ENCODE assay signal across 8 cellular contexts in the genomic region with DNA sequence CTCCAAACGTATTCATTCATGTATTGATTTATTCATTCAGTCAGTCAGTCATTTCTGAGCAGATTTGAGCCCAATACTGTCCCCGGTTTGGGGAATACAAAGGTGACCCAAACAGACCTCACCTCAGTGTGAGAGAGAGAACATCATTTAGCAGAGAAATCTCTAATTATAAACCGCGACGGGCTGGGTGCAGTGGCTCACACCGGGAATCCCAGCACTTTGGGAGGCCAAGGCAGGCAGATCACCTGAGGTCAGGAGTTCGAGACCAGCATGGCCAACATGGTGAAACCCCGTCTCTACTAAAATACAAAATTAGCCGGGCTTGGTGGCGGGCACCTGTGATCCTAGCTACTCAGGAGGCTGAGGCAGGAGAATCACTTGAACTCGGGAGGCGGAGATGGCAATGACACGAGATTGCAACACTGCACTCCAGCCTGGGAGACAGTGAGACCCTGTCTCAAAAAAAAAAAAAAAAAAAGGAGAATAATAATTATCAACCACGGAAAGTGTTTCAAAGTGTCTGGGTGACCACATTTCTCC. TPM values are rescaled to one million over a fixed set of nuclear protein-coding genes. Genes with fewer than 3 reads are reported as not detected.
DNase-seq lines count a peak whose midpoint lies in the region; ATAC-seq, FAIRE-seq and TF ChIP-seq lines count a peak whose summit lies in the region.
"Not testable (repeated sequence)": the region's sequence is repeated elsewhere in the genome, so short reads cannot be mapped to it uniquely, and the experiment has no call there.

No MANE protein-coding gene starts in this region.

- H3K4me2 ChIP-seq in DND-41 (ENCODE audit: insufficient read depth, low read length), result peak overlapping the region; percentile 90

- intact Hi-C loops in pancreas (cut with DNase I), result not testable (repeated sequence)

- 55 to 64% methylated on average over 13 to 14 of the region's 14 CpGs for WGBS in endodermal cell (ENCODE audit: insufficient coverage in 1 of 2, insufficient read length in 1 of 2), 2 experiments
- 35 to 41% methylated on average over 14 of the region's 14 CpGs for WGBS in pancreas, 2 donors
- 37 to 41% methylated on average over 14 of the region's 14 CpGs for WGBS in tibial nerve, 2 donors

- FAIRE-seq in pancreas (lab: Jason Lieb, UNC), result not testable (repeated sequence)

- H3K4me3 ChIP-seq in DND-41 (ENCODE audit: low read depth in 1 of 2, low read length in 2 of 2) (peak overlapping the region; percentile 63 to 74), RWPE2 (ENCODE audit: severe bottlenecking) (peak overlapping the region; percentile 54), endodermal cell (ENCODE audit: low read length) (peak overlapping the region; percentile 67), pancreas (peak overlapping the region in 3 of 4 donors; percentile 67 to 79 (median 75)), tibial nerve (peak overlapping the region; percentile 62 to 83 (median 66))

- not testable (repeated sequence) for H3K27me3 ChIP-seq in DND-41 (ENCODE audit: insufficient read depth, low read length, poor library complexity); RWPE2 (ENCODE audit: insufficient read depth, poor library complexity, severe bottlenecking); endodermal cell (ENCODE audit: control insufficient read depth, insufficient read depth, low read length, poor library complexity, severe bottlenecking); pancreas; tibial nerve

- H3K9me3 ChIP-seq in DND-41 (ENCODE audit: insufficient read depth, low read length, severe bottlenecking); RWPE2 (ENCODE audit: severe bottlenecking); endodermal cell (ENCODE audit: control insufficient read depth, low read length); pancreas; tibial nerve: not testable (repeated sequence)

- not testable (repeated sequence) for DNase-seq in DND-41; RWPE2 (ENCODE audit: low spot score); activated naive CD4-positive, alpha-beta T cell treated with anti-CD3 and anti-CD28 coated beads, Interleukin-2, amount 10 ng/mL, durations not matched to agents 7 days and 5 days; endodermal cell; immature natural killer cell; pancreas; tibial nerve (ENCODE audit: low spot score in 2 of 2)

- not testable (repeated sequence) for H3K79me2 ChIP-seq in DND-41 (ENCODE audit: insufficient read depth, low read length)

- H3K4me3 Mint-ChIP-seq in activated naive CD4-positive, alpha-beta T cell treated with anti-CD3 and anti-CD28 coated beads, Interleukin-2, amount 10 ng/mL, durations not matched to agents 7 days and 5 days, result peak overlapping the region; percentile 76
- H3K4me3 Mint-ChIP-seq in endodermal cell (peak overlapping the region; percentile 72), immature natural killer cell (peak overlapping the region; percentile 26 to 72 (median 62))

- not testable (repeated sequence) for TF ChIP-seq EP300 in tibial nerve (IDR thresholded peaks at IDR 0.05)

- CTCF ChIA-PET in activated naive CD4-positive, alpha-beta T cell treated with anti-CD3 and anti-CD28 coated beads, Interleukin-2, amount 10 ng/mL, durations not matched to agents 7 days and 5 days (lab: Charles Lee), result not testable (repeated sequence)

- H3K27me3 Mint-ChIP-seq in activated naive CD4-positive, alpha-beta T cell treated with anti-CD3 and anti-CD28 coated beads, Interleukin-2, amount 10 ng/mL, durations not matched to agents 7 days and 5 days, result peaks cover 31% of the 10 kb centered on the region
- not testable (repeated sequence) for H3K27me3 Mint-ChIP-seq in endodermal cell (ENCODE audit: insufficient read depth); immature natural killer cell (ENCODE audit: low read depth in 3 of 3)

- TF ChIP-seq CTCF in DND-41 (IDR thresholded peaks at IDR 0.05; ENCODE audit: borderline replicate concordance, extremely low read depth, low read length, poor library complexity, severe bottlenecking); RWPE2 (IDR thresholded peaks at IDR 0.05; ENCODE audit: poor library complexity, severe bottlenecking); endodermal cell (conservative IDR thresholded peaks at IDR 0.05); pancreas (IDR thresholded peaks at IDR 0.05); tibial nerve (IDR thresholded peaks at IDR 0.05): not testable (repeated sequence)

- ATAC-seq in DND-41 (ENCODE audit: insufficient read depth, low read depth); RWPE2 (ENCODE audit: low read depth): not testable (repeated sequence)
- ATAC-seq in HG03095 (IDR thresholded peaks at IDR 0.05; ENCODE audit: unreplicated experiment), result peak; percentile 4
- peak in 2 of 4 donors; percentile 2 to 3 for ATAC-seq in pancreas

- peak overlapping the region; percentile 88 for H3K9ac ChIP-seq in DND-41 (ENCODE audit: low read depth, low read length)
- not testable (repeated sequence) for H3K9ac ChIP-seq in endodermal cell (ENCODE audit: extremely low read depth, low read length, poor library complexity, severe bottlenecking)

- H3K4me1 Mint-ChIP-seq in activated naive CD4-positive, alpha-beta T cell treated with anti-CD3 and anti-CD28 coated beads, Interleukin-2, amount 10 ng/mL, durations not matched to agents 7 days and 5 days; endodermal cell; immature natural killer cell: not testable (repeated sequence)

- H3K27ac Mint-ChIP-seq in activated naive CD4-positive, alpha-beta T cell treated with anti-CD3 and anti-CD28 coated beads, Interleukin-2, amount 10 ng/mL, durations not matched to agents 7 days and 5 days, result peak overlapping the region; percentile 74
- peak overlapping the region; percentile 70 for H3K27ac Mint-ChIP-seq in endodermal cell
- H3K27ac Mint-ChIP-seq in immature natural killer cell, result peak overlapping the region in 1 of 6 donors; percentile 70

- peak overlapping the region; percentile 76 for H3K27ac ChIP-seq in DND-41 (ENCODE audit: low read length)
- H3K27ac ChIP-seq in RWPE2 (ENCODE audit: poor library complexity, severe bottlenecking), result peak overlapping the region; percentile 68
- H3K27ac ChIP-seq in endodermal cell (ENCODE audit: low read depth, low read length), result peak overlapping the region; percentile 32
- H3K27ac ChIP-seq in pancreas, result peak overlapping the region in 3 of 4 donors; percentile 33 to 38 (median 35)
- peak overlapping the region in 3 of 4 donors; percentile 70 to 88 (median 79) for H3K27ac ChIP-seq in tibial nerve

- H3K4me1 ChIP-seq in DND-41 (ENCODE audit: insufficient read depth, low read length) (peaks cover 24% of the 10 kb centered on the region), tibial nerve (peaks cover 0 to 20% (median 0%) of the 10 kb centered on the region in 4 donors)
- H3K4me1 ChIP-seq in RWPE2 (ENCODE audit: insufficient read depth, poor library complexity, severe bottlenecking); endodermal cell (ENCODE audit: control insufficient read depth, insufficient read depth, low read length); pancreas: not testable (repeated sequence)

- H3K36me3 ChIP-seq in DND-41 (ENCODE audit: insufficient read depth, low read length); RWPE2 (ENCODE audit: low read depth); endodermal cell (ENCODE audit: control insufficient read depth, insufficient read depth, low read length); pancreas; tibial nerve: not testable (repeated sequence)

- not testable (repeated sequence) for H3K9me3 Mint-ChIP-seq in activated naive CD4-positive, alpha-beta T cell treated with anti-CD3 and anti-CD28 coated beads, Interleukin-2, amount 10 ng/mL, durations not matched to agents 7 days and 5 days; endodermal cell; immature natural killer cell

- not testable (repeated sequence) for H4K20me1 ChIP-seq in DND-41 (ENCODE audit: insufficient read depth, low read length)

- TF ChIP-seq POLR2A in tibial nerve (IDR thresholded peaks at IDR 0.05), result not testable (repeated sequence)

- peak overlapping the region; percentile 95 for H2AFZ ChIP-seq in DND-41 (ENCODE audit: low read depth, low read length)

- not testable (repeated sequence) for H3K36me3 Mint-ChIP-seq in activated naive CD4-positive, alpha-beta T cell treated with anti-CD3 and anti-CD28 coated beads, Interleukin-2, amount 10 ng/mL, durations not matched to agents 7 days and 5 days; endodermal cell (ENCODE audit: low read depth); immature natural killer cell

RNA-seq across cellular contexts. Expression of a gene that starts 1.7 kb away (rescaled TPM):
- total RNA-seq in endodermal cell (1 to 10 TPM; 3.7 to 4.2 TPM), pancreas (under 1 TPM; 0.22 to 0.69 (median 0.50) TPM), tibial nerve (1 to 10 TPM; 1.3 to 4.2 (median 2.4) TPM)
- 4.2 TPM for polyA plus RNA-seq in endodermal cell (2013, experiment 1 of 2)
- polyA plus RNA-seq in endodermal cell (2013, experiment 2 of 2), result 2.7 TPM
- polyA plus RNA-seq in immature natural killer cell (under 1 TPM in 1 of 3 donors, not detected in 2; 0.18 TPM), pancreas (1 to 10 TPM; 2.0 to 2.1 TPM)

RNA-seq across cellular contexts. Expression of a gene that starts 30.7 kb away (rescaled TPM):
- 100 to 1,000 TPM; 843 to 876 TPM for total RNA-seq in endodermal cell
- 625 TPM for polyA plus RNA-seq in endodermal cell (2013, experiment 1 of 2)
- polyA plus RNA-seq in endodermal cell (2013, experiment 2 of 2), result 517 TPM
- 100 to 1,000 TPM in 1 of 3 donors, 10 to 100 TPM in 2; 11.5 to 113 (median 24.2) TPM for polyA plus RNA-seq in immature natural killer cell
- total RNA-seq in pancreas, result 100 to 1,000 TPM; 244 to 448 (median 301) TPM
- 1,000 to 10,000 TPM in 1 of 2 donors, 100 to 1,000 TPM in 1; 850 to 1,932 TPM for polyA plus RNA-seq in pancreas
- total RNA-seq in tibial nerve, result 1,000 to 10,000 TPM in 1 of 4 donors, 100 to 1,000 TPM in 3; 843 to 1,374 (median 886) TPM

RNA-seq across cellular contexts. Expression of a gene that starts 39.4 kb away (rescaled TPM):
- total RNA-seq in endodermal cell (10 to 100 TPM; 29.8 to 32.6 TPM), pancreas (1 to 10 TPM; 4.5 to 8.9 (median 6.7) TPM), tibial nerve (10 to 100 TPM; 17.8 to 24.3 (median 21.2) TPM)
- 26.2 TPM for polyA plus RNA-seq in endodermal cell (2013, experiment 1 of 2)
- polyA plus RNA-seq in endodermal cell (2013, experiment 2 of 2), result 27.1 TPM
- polyA plus RNA-seq in immature natural killer cell (10 to 100 TPM; 22.2 to 38.9 (median 25.9) TPM), pancreas (1 to 10 TPM; 6.3 to 7.7 TPM)

RNA-seq across cellular contexts. Expression of a gene that starts 55.4 kb away (rescaled TPM):
- total RNA-seq in endodermal cell, result 100 to 1,000 TPM; 264 to 272 TPM
- 227 TPM for polyA plus RNA-seq in endodermal cell (2013, experiment 1 of 2)
- 216 TPM for polyA plus RNA-seq in endodermal cell (2013, experiment 2 of 2)
- polyA plus RNA-seq in immature natural killer cell, result 100 to 1,000 TPM; 252 to 523 (median 328) TPM
- 100 to 1,000 TPM in 2 of 6 donors, 10 to 100 TPM in 4; 69.9 to 107 (median 95.0) TPM for total RNA-seq in pancreas
- polyA plus RNA-seq in pancreas, result 100 to 1,000 TPM; 157 to 318 TPM
- total RNA-seq in tibial nerve, result 100 to 1,000 TPM; 293 to 759 (median 513) TPM
